ENCODE assay signal across 18 cellular contexts in genomic region chr18:59926131-59926530, GRCh38.
"Had no signal": no experiment of that assay in that cellular context is flagged by ENCODE, and none has a peak within 500 bp of the region (broad histone marks: within the 10 kb centered on the region; RNA-seq: fewer than 3 reads in every experiment).

No MANE protein-coding gene starts in this region.

- H3K27me3 Mint-ChIP-seq: memory B cell had no signal

- H3K27ac ChIP-seq: heart right ventricle, parathyroid adenoma, uterus had no signal

- ATAC-seq: heart right ventricle, left cardiac atrium, right cardiac atrium had no signal

- H3K9me3 ChIP-seq: heart right ventricle, uterus had no signal

- H3K27ac Mint-ChIP-seq: brain, memory B cell, nephron progenitor cell had no signal

- H3K9ac ChIP-seq: parathyroid adenoma had no signal

- H3K27me3 ChIP-seq: uterus had no signal

- H3K36me3 Mint-ChIP-seq: brain, memory B cell had no signal

- H3K4me3 ChIP-seq: heart right ventricle, uterus had no signal

- H3K4me3 Mint-ChIP-seq: brain, memory B cell, nephron progenitor cell had no signal

- H3K9me3 Mint-ChIP-seq: brain, memory B cell, nephron progenitor cell had no signal

- H2AFZ ChIP-seq: parathyroid adenoma had no signal

- H3K36me3 ChIP-seq: heart right ventricle, uterus had no signal

- DNase-seq: activated CD4-positive, CD25-positive, alpha-beta regulatory T cell treated with anti-CD3 and anti-CD28 coated beads, Interleukin-2, amount 50 U/mL, for 72 hours; activated naive CD4-positive, alpha-beta T cell treated with Interleukin-2 at 50 U/mL for 16 hours; activated T-cell treated with anti-CD3 and anti-CD28 coated beads for 4 hours; aorta; foreskin fibroblast; heart right ventricle; islet precursor cell; left cardiac atrium; nephron progenitor cell; nucleus accumbens; right cardiac atrium; stimulated activated CD4-positive, alpha-beta T cell treated with anti-CD3 and anti-CD28 coated beads, Interleukin-4, amount 100 ng/mL, for 4 hours; T-helper 2 cell; trophoblast cell; uterus had no signal

- H3K79me2 ChIP-seq: parathyroid adenoma had no signal

- H3K4me1 Mint-ChIP-seq: nephron progenitor cell had no signal

- H3K4me1 ChIP-seq: heart right ventricle, parathyroid adenoma, uterus had no signal
